In the genomic region with DNA sequence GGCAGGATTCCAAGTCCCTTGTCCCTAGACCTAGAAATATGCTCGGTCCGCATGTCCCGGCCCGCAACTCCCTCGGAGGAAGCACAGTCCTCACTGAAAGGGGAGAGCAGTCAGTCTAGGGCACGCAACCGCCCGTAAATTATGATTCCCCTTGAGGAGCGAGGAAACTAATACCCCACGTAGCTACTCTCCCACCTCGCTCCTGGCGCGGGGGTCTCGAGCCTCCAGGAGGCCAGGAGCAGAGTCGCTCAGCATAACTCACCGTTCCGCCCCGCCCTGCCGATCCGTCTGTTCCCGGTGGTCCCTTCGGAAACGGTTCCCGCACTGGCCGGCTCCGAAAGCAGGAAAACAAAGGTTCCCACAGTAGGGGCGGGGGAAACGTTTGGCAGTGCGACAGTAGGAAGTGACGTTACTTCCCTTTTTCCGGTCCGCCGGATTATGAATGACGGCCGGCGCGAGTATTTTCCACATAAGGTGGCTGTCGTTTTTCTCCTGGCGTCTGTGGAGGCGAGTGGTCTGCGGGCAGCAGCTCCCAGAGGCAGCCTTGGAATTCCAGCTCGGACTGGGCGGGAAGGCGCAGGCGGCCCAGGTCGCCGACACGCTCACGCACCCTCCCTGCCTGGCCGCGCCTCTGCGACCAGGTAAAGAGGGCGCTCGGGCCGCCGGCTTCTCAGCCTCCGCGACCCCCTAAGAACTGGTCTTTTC, we compare ENCODE assay signal across 8 cellular contexts. TPM values are rescaled to one million over a fixed set of nuclear protein-coding genes. Genes with fewer than 3 reads are reported as not detected.
DNase-seq lines count a peak whose midpoint lies in the region; FAIRE-seq and TF ChIP-seq lines count a peak whose summit lies in the region.

TSS of gene GSTCD (plus strand) at position 409 of the 705 bp plus-strand sequence. CDS start 8,830 bp downstream, outside the sequence.
A gene with protein sequence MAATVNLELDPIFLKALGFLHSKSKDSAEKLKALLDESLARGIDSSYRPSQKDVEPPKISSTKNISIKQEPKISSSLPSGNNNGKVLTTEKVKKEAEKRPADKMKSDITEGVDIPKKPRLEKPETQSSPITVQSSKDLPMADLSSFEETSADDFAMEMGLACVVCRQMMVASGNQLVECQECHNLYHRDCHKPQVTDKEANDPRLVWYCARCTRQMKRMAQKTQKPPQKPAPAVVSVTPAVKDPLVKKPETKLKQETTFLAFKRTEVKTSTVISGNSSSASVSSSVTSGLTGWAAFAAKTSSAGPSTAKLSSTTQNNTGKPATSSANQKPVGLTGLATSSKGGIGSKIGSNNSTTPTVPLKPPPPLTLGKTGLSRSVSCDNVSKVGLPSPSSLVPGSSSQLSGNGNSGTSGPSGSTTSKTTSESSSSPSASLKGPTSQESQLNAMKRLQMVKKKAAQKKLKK (minus strand): TSS at position 314 of the 705 bp plus-strand sequence. CDS start 8,684 bp downstream, outside the sequence.

- peak within 1 kb of the TSS; percentile 98 for H3K4me3 Mint-ChIP-seq in activated naive CD4-positive, alpha-beta T cell treated with anti-CD3 and anti-CD28 coated beads for 36 hours

- DNase-seq in GF-D8 (lab: John Stamatoyannopoulos, UW) (peak; percentile 70), HEK293T (ENCODE audit: extremely low spot score) (peak; percentile 76), MV-4-11 (lab: John Stamatoyannopoulos, UW) (peak; percentile 84), SK-MEL-5 (ENCODE audit: low read depth, low spot score) (peak; percentile 87), frontal cortex (ENCODE audit: low spot score in 2 of 2) (peak; percentile 79 to 85), neuronal stem cell (ENCODE audit: low spot score) (peak; percentile 92)
- DNase-seq in activated naive CD4-positive, alpha-beta T cell treated with anti-CD3 and anti-CD28 coated beads for 36 hours: peak; percentile 93

- no peaks in the 10 kb centered on the region for H3K79me1 ChIP-seq in neuronal stem cell (ENCODE audit: low read depth, low read length)

- H3K27me3 ChIP-seq in neuronal stem cell (ENCODE audit: control insufficient read depth in 3 of 3, insufficient read depth in 3 of 3, low read depth in 1 of 3, low read length in 3 of 3): no peaks in the 10 kb centered on the region

- H3K27me3 Mint-ChIP-seq in activated naive CD4-positive, alpha-beta T cell treated with anti-CD3 and anti-CD28 coated beads for 36 hours (ENCODE audit: low read depth): no peaks in the 10 kb centered on the region

- H3K4me1 Mint-ChIP-seq in activated naive CD4-positive, alpha-beta T cell treated with anti-CD3 and anti-CD28 coated beads for 36 hours (ENCODE audit: low read depth): peaks cover 26% of the 10 kb centered on the region

- no peak for TF ChIP-seq CTCF in subcutaneous adipose tissue (IDR thresholded peaks at IDR 0.05; ENCODE audit: low read depth)

- H3K27ac Mint-ChIP-seq in activated naive CD4-positive, alpha-beta T cell treated with anti-CD3 and anti-CD28 coated beads for 36 hours: peak within 1 kb of the TSS; percentile 91

- no peaks in the 10 kb centered on the region for H3K9me3 ChIP-seq in neuronal stem cell (replicated peaks in 1 of 2; ENCODE audit: control insufficient read depth in 2 of 2, insufficient read depth in 1 of 2, low read depth in 1 of 2, low read length in 2 of 2)

- in situ Hi-C loops in SK-MEL-5 (cut with HindIII; ENCODE audit: low pct_unique_long_range_greater_than_20kb, low sequenced_read_pairs): no loop called here

- peak within 1 kb of the TSS; percentile 92 for H3K27ac ChIP-seq in neuronal stem cell (replicated peaks; ENCODE audit: low read length)

- H2BK12ac ChIP-seq in neuronal stem cell (ENCODE audit: low read length): peak within 1 kb of the TSS; percentile 22

- H3K36me3 ChIP-seq in neuronal stem cell (replicated peaks in 1 of 2; ENCODE audit: control insufficient read depth in 2 of 2, insufficient read depth in 2 of 2, low read length in 2 of 2): no peaks in the 10 kb centered on the region

- peak within 1 kb of the TSS; percentile 99 for H3K14ac ChIP-seq in neuronal stem cell (ENCODE audit: low read length)

- POLR2A ChIA-PET in HEK293T (lab: Yijun Ruan, JAX): interaction anchor here (1.0 kb wide), 1 partner anchor 139 kb away, joined by 3 read pairs; no protein-coding TSS in a partner anchor

- H2BK120ac ChIP-seq in neuronal stem cell (ENCODE audit: low read depth, low read length): no peak within 1 kb of the TSS

- peak within 1 kb of the TSS; percentile 58 for H2BK15ac ChIP-seq in neuronal stem cell (ENCODE audit: low read length)

- no peak within 1 kb of the TSS for H4K91ac ChIP-seq in neuronal stem cell (ENCODE audit: low read depth, low read length, poor library complexity)

- CTCF ChIA-PET in HEK293T (lab: Yijun Ruan, JAX): no interaction called here
- CTCF ChIA-PET in activated naive CD4-positive, alpha-beta T cell treated with anti-CD3 and anti-CD28 coated beads for 36 hours (lab: Charles Lee): interaction anchor here (0.7 to 0.9 kb wide), 2 partner anchors 15 to 626 kb away, joined by 3 read pairs; no protein-coding TSS in a partner anchor

- H2AFZ ChIP-seq in neuronal stem cell (ENCODE audit: low read length): peak within 1 kb of the TSS; percentile 96

- intact Hi-C loops in activated naive CD4-positive, alpha-beta T cell treated with anti-CD3 and anti-CD28 coated beads for 36 hours (cut with micrococcal nuclease): loop anchor here (1.0 to 10.0 kb wide), 5 partner anchors 235 to 649 kb away; partner anchors contain the start of genes AIMP1, TBCK and TET2

- H2BK5ac ChIP-seq in neuronal stem cell (ENCODE audit: low read length): peak within 1 kb of the TSS; percentile 82

- peak within 1 kb of the TSS; percentile 97 for H3K23ac ChIP-seq in neuronal stem cell (ENCODE audit: low read depth, low read length, poor library complexity)

- H3K4ac ChIP-seq in neuronal stem cell (ENCODE audit: low read length): no peak within 1 kb of the TSS

- peak within 1 kb of the TSS; percentile 85 to 93 for H3K4me3 ChIP-seq in neuronal stem cell (ENCODE audit: low read length in 2 of 2)

- H3K9me3 Mint-ChIP-seq in activated naive CD4-positive, alpha-beta T cell treated with anti-CD3 and anti-CD28 coated beads for 36 hours: no peaks in the 10 kb centered on the region

- H2AK5ac ChIP-seq in neuronal stem cell (ENCODE audit: low read depth, low read length): peak within 1 kb of the TSS; percentile 7

- H3K4me2 ChIP-seq in neuronal stem cell (ENCODE audit: insufficient read depth, low read length, poor library complexity, severe bottlenecking): peak within 1 kb of the TSS; percentile 81

- H3K9ac ChIP-seq in neuronal stem cell (ENCODE audit: low read depth, low read length, poor library complexity): peak within 1 kb of the TSS; percentile 97

- H3K4me1 ChIP-seq in neuronal stem cell (ENCODE audit: control insufficient read depth in 2 of 2, insufficient read depth in 1 of 2, low read depth in 1 of 2, low read length in 2 of 2): peaks cover 0 to 3% of the 10 kb centered on the region in 2 donors

- H4K8ac ChIP-seq in neuronal stem cell (ENCODE audit: low read depth, low read length): peak within 1 kb of the TSS; percentile 82

- WGBS in neuronal stem cell (ENCODE audit: extremely low coverage in 2 of 2, insufficient read length in 2 of 2, insufficient replicate concordance in 1 of 2), 2 donors: no CpG with 5 or more reads among the region's 58 CpGs

- no peak for FAIRE-seq in frontal cortex (lab: Jason Lieb, UNC)

- H3K18ac ChIP-seq in neuronal stem cell (ENCODE audit: low read length): peak within 1 kb of the TSS; percentile 99

- H3K36me3 Mint-ChIP-seq in activated naive CD4-positive, alpha-beta T cell treated with anti-CD3 and anti-CD28 coated beads for 36 hours (ENCODE audit: low read depth): peaks cover 6% of the 10 kb centered on the region

TF ChIP-seq in HEK293T, 16 proteins besides CTCF, POLR2A, EP300 and RAD21 (continues in another document):
- TF ChIP-seq SP1 (IDR thresholded peaks at IDR 0.05): no peak
- peak; percentile 68 for TF ChIP-seq ZNF384 (IDR thresholded peaks at IDR 0.05)
- peak; percentile 98 for TF ChIP-seq CTBP1 (IDR thresholded peaks at IDR 0.05; ENCODE audit: borderline replicate concordance)
- no peak for TF ChIP-seq HDGF (IDR thresholded peaks at IDR 0.05; ENCODE audit: borderline replicate concordance)
- peak; percentile 88 for TF ChIP-seq ARNT (IDR thresholded peaks at IDR 0.05)
- TF ChIP-seq FOXK2 (IDR thresholded peaks at IDR 0.05): no peak
- no peak for TF ChIP-seq TARDBP (IDR thresholded peaks at IDR 0.05)
- peak; percentile 91 for TF ChIP-seq FOXM1 (IDR thresholded peaks at IDR 0.05; ENCODE audit: borderline replicate concordance)
- TF ChIP-seq ELF4 (IDR thresholded peaks at IDR 0.05): peak; percentile 65
- no peak for TF ChIP-seq SUZ12 (IDR thresholded peaks at IDR 0.05)
- TF ChIP-seq NFRKB (IDR thresholded peaks at IDR 0.05): 0 out of 2 replicates have a peak, but pooled peaks have one; percentile 39
- TF ChIP-seq PKNOX1 (IDR thresholded peaks at IDR 0.05): peak; percentile 94
- peak; percentile 54; the same call in 1 of the 2 replicates for TF ChIP-seq LEF1 (IDR thresholded peaks at IDR 0.05; ENCODE audit: borderline replicate concordance)

RNA-seq across cellular contexts. Expression of gene GSTCD, which starts in this region (rescaled TPM):
- 11.5 and 12.2 TPM in 2 replicates for total RNA-seq in SK-MEL-5 (2014; rRNA removed; shearing (Covaris generic))
- polyA plus RNA-seq in SK-MEL-5 (2015; cell fraction: cytosol; rRNA removed): 7.6 and 13.3 TPM in 2 replicates
- polyA plus RNA-seq in SK-MEL-5 (2015; cell fraction: nucleus; rRNA removed): 5.5 and 11.4 TPM in 2 replicates
- 10 to 100 TPM; 15.8 to 18.2 TPM for total RNA-seq in activated naive CD4-positive, alpha-beta T cell treated with anti-CD3 and anti-CD28 coated beads for 36 hours
- total RNA-seq in frontal cortex: 30.2 TPM
- polyA plus RNA-seq in neuronal stem cell (2013, experiment 1 of 2): 16.5 TPM
- 18.9 TPM for polyA plus RNA-seq in neuronal stem cell (2013, experiment 2 of 2)
- total RNA-seq in subcutaneous adipose tissue: 10 to 100 TPM in 2 of 4 donors, 1 to 10 TPM in 2; 6.2 to 11.9 (median 9.1) TPM

RNA-seq across cellular contexts. Expression of the second gene that starts in this region (rescaled TPM):
- total RNA-seq in SK-MEL-5 (2014; rRNA removed; shearing (Covaris generic)): 15.2 and 23.2 TPM in 2 replicates
- polyA plus RNA-seq in SK-MEL-5 (2015; cell fraction: cytosol; rRNA removed): 19.5 and 20.4 TPM in 2 replicates
- polyA plus RNA-seq in SK-MEL-5 (2015; cell fraction: nucleus; rRNA removed): 21.2 and 59.0 TPM in 2 replicates
- 10 to 100 TPM; 24.5 to 24.8 TPM for total RNA-seq in activated naive CD4-positive, alpha-beta T cell treated with anti-CD3 and anti-CD28 coated beads for 36 hours
- total RNA-seq in frontal cortex (36.7 TPM), subcutaneous adipose tissue (10 to 100 TPM; 16.4 to 32.4 (median 22.0) TPM)
- 28.0 TPM for polyA plus RNA-seq in neuronal stem cell (2013, experiment 1 of 2)
- polyA plus RNA-seq in neuronal stem cell (2013, experiment 2 of 2): 28.3 TPM

Comparison
In these comparisons a context has a peak if more than half of its experiments do, and no peak if none do; other contexts are left out.
1. Peak in every context shown above with its lines: DNase-seq, H3K4me3 ChIP-seq and H3K27ac ChIP-seq.